In genomic region chr14:72625689-72626088, GRCh38 we compare ENCODE assay signal across 1 cellular context.
TF ChIP-seq lines count a peak whose summit lies in the region.

No MANE protein-coding gene starts in this region.

TF ChIP-seq in GM12878, 131 proteins besides CTCF, POLR2A, EP300 and RAD21 (continued from another document and continues in another):
- TF ChIP-seq BCL3 (IDR thresholded peaks at IDR 0.05; ENCODE audit: borderline replicate concordance, insufficient read depth, low read depth, low read length, poor library complexity, severe bottlenecking): no peak
- TF ChIP-seq BHLHE40 (IDR thresholded peaks at IDR 0.05; ENCODE audit: borderline replicate concordance in 1 of 2, low read depth in 2 of 2, low read length in 1 of 2): 0 out of 4 replicates have a peak, but pooled peaks of 1 of the 2 experiments have one; percentile 42
- TF ChIP-seq FOXM1 (IDR thresholded peaks at IDR 0.05; ENCODE audit: low read depth, low read length): peak; percentile 54; the same call in 1 of the 2 replicates
- no peak for TF ChIP-seq SIX5 (IDR thresholded peaks at IDR 0.05; ENCODE audit: low read depth, low read length, severe bottlenecking)
- no peak for TF ChIP-seq CBFB (IDR thresholded peaks at IDR 0.05; ENCODE audit: low read depth)
- TF ChIP-seq ATF2 (IDR thresholded peaks at IDR 0.05; ENCODE audit: low read length): peak; percentile 52; the same call in 1 of the 2 replicates
- TF ChIP-seq DPF2 (IDR thresholded peaks at IDR 0.05): peak; percentile 62; the same call in 1 of the 2 replicates
- no peak for TF ChIP-seq ETV6 (conservative IDR thresholded peaks at IDR 0.05 in 1 of 2, IDR thresholded peaks at IDR 0.05 in 1 of 2; ENCODE audit: borderline replicate concordance in 1 of 2, low read depth in 1 of 2)
- no peak for TF ChIP-seq MLLT1 (IDR thresholded peaks at IDR 0.05)
- TF ChIP-seq ZNF217 (IDR thresholded peaks at IDR 0.05): no peak
- TF ChIP-seq USF2 (IDR thresholded peaks at IDR 0.05; ENCODE audit: borderline replicate concordance, low read depth, low read length): no peak
- no peak for TF ChIP-seq CEBPB (IDR thresholded peaks at IDR 0.05; ENCODE audit: borderline replicate concordance in 1 of 2, low read depth in 2 of 2, low read length in 2 of 2)
- no peak for TF ChIP-seq HDAC6 (IDR thresholded peaks at IDR 0.05; ENCODE audit: unreplicated experiment)
- peak; percentile 29; the same call in 1 of the 2 replicates for TF ChIP-seq BMI1 (IDR thresholded peaks at IDR 0.05; ENCODE audit: borderline replicate concordance)
- TF ChIP-seq RELA (IDR thresholded peaks at IDR 0.05; ENCODE audit: borderline replicate concordance, partially characterized antibody): no peak
- TF ChIP-seq SPI1 (IDR thresholded peaks at IDR 0.05; ENCODE audit: borderline replicate concordance, insufficient read depth, low read depth, low read length): no peak
- no peak for TF ChIP-seq CBX5 (IDR thresholded peaks at IDR 0.05; ENCODE audit: low read depth)
- TF ChIP-seq ZNF274 (IDR thresholded peaks at IDR 0.05; ENCODE audit: insufficient read depth, insufficient read length): no peak
- TF ChIP-seq TCF12 (IDR thresholded peaks at IDR 0.05; ENCODE audit: low read depth, low read length): no peak
- no peak for TF ChIP-seq ZNF622 (IDR thresholded peaks at IDR 0.05)
- TF ChIP-seq NR2C1 (IDR thresholded peaks at IDR 0.05): no peak
- no peak for TF ChIP-seq RAD51 (IDR thresholded peaks at IDR 0.05)
- TF ChIP-seq ELK1 (IDR thresholded peaks at IDR 0.05; ENCODE audit: low read depth, low read length): no peak
- TF ChIP-seq CHD2 (IDR thresholded peaks at IDR 0.05; ENCODE audit: borderline replicate concordance, low read depth, low read length): no peak
- TF ChIP-seq CREB1 (IDR thresholded peaks at IDR 0.05; ENCODE audit: low read depth): no peak
- no peak for TF ChIP-seq USF1 (IDR thresholded peaks at IDR 0.05; ENCODE audit: borderline replicate concordance, extremely low read length, insufficient read depth, low read depth, low read length)
- no peak for TF ChIP-seq CUX1 (IDR thresholded peaks at IDR 0.05; ENCODE audit: insufficient replicate concordance, low read depth, low read length)
- no peak for TF ChIP-seq ZNF207 (IDR thresholded peaks at IDR 0.05; ENCODE audit: borderline replicate concordance)
- TF ChIP-seq HSF1 (IDR thresholded peaks at IDR 0.05; ENCODE audit: low read depth, low read length): no peak
- peak; percentile 84; the same call in 1 of the 2 replicates for TF ChIP-seq MEF2A (IDR thresholded peaks at IDR 0.05; ENCODE audit: insufficient read depth, low read depth, low read length)
- no peak for TF ChIP-seq ESRRA (IDR thresholded peaks at IDR 0.05; ENCODE audit: low read length)
- TF ChIP-seq ZBTB11 (CRISPR knock-in tag; IDR thresholded peaks at IDR 0.05): no peak
- peak; percentile 59 for TF ChIP-seq RUNX3 (IDR thresholded peaks at IDR 0.05; ENCODE audit: low read length)
- TF ChIP-seq SRF (IDR thresholded peaks at IDR 0.05; ENCODE audit: low read depth in 2 of 2, low read length in 2 of 2): no peak
- no peak; the same call in 2 of the 3 replicates for TF ChIP-seq POU2F2 (IDR thresholded peaks at IDR 0.05; ENCODE audit: borderline replicate concordance, low read depth, low read length)
- TF ChIP-seq NR2C2 (IDR thresholded peaks at IDR 0.05; ENCODE audit: borderline replicate concordance, control insufficient read depth, insufficient read length, low read depth): no peak
- TF ChIP-seq SMAD5 (IDR thresholded peaks at IDR 0.05; ENCODE audit: low read depth): no peak
- TF ChIP-seq IRF4 (IDR thresholded peaks at IDR 0.05; ENCODE audit: low read depth, low read length): peak; percentile 60; the same call in 1 of the 2 replicates
- no peak for TF ChIP-seq PAX5 (IDR thresholded peaks at IDR 0.05; ENCODE audit: borderline replicate concordance, low read depth, low read length)
- TF ChIP-seq FOS (IDR thresholded peaks at IDR 0.05; ENCODE audit: borderline replicate concordance, extremely low read depth, insufficient read length): no peak
- no peak for TF ChIP-seq MXI1 (IDR thresholded peaks at IDR 0.05; ENCODE audit: low read depth, low read length)
